8 cellular contexts compared by ENCODE assay signal in the genomic region with DNA sequence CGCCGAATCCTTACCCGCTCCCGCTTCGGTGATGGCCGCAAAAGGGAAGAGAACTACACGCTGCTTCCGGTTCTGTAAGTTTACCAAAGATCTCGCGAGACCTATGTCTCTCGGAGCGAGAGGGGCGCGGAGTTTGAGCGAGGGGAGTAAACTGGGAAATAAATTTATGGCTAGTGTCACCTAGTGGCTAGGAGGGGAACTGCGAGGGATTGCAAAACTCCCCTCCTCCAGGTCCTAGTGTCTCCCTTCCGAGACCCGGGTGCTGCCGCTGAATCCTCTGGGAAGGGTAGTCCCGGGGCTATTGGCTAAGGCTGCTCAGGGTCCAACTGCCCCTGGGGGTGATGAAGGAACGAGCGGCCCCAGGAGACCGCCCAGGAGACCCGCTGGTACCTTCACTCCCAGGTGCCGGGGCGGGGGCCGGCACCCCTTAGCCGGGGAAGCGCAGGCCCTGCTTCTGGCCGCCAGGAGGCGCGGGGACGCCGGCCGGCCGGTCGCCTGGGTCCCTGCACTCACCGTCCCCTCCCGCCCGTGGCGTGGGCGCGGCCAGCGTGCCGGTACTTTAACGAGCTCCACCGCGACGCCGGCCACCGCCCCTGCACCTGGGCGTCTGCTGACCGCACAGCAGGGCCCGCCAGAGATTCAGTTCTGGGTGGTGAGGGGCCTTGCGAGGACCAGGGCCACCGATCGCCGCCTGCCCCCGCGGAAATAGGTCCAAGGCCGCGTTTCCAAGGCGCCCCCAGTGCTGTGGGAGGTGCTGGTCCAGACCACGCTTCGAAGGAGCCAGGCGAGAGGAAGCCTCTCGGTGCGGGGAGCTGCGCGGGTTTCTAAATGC. TPM values are rescaled to one million over a fixed set of nuclear protein-coding genes. Genes with fewer than 3 reads are reported as not detected.
DNase-seq lines count a peak whose midpoint lies in the region; ATAC-seq and TF ChIP-seq lines count a peak whose summit lies in the region.

Gene RPL26 (minus strand): TSS at position 51 of the 832 bp plus-strand sequence. CDS start 883 bp downstream, outside the sequence.

- POLR2A ChIA-PET in BJ (lab: Charles Lee): no interaction called here

- DNase-seq in BJ (ENCODE audit: low read depth) (peak; percentile 91), GM19238 (ENCODE audit: insufficient read length, low spot score) (peak; percentile 93), NCI-H524 treated with DMSO at 0.1 percent for 48 hours (lab: John Stamatoyannopoulos, UW) (peak; percentile 58), coronary artery (ENCODE audit: low spot score) (peak; percentile 97), left kidney (ENCODE audit: low read depth, low spot score) (peak; percentile 100)
- peak; percentile 96 for DNase-seq in activated CD4-positive, alpha-beta T cell treated with anti-CD3 and anti-CD28 coated beads for 48 hours
- peak; percentile 93 for DNase-seq in stimulated activated CD4-positive, alpha-beta T cell treated with anti-CD3 and anti-CD28 coated beads, Interleukin-2, amount 100 ng/mL, for 4 hours (ENCODE audit: low read depth)

- no peaks in the 10 kb centered on the region for H3K27me3 ChIP-seq in BJ (ENCODE audit: control insufficient read depth, insufficient read depth, low read length)

- TF ChIP-seq CTCF in BJ (IDR thresholded peaks at IDR 0.05; ENCODE audit: insufficient read depth, low read depth, low read length): peak; percentile 90
- TF ChIP-seq CTCF in coronary artery (IDR thresholded peaks at IDR 0.05): peak; percentile 99

- H3K36me3 ChIP-seq in BJ (ENCODE audit: control insufficient read depth, insufficient read depth, low read length): peaks cover 9% of the 10 kb centered on the region

- peak within 1 kb of the TSS; percentile 69 to 98 for H3K27ac ChIP-seq in coronary artery

- H3K4me3 ChIP-seq in BJ (ENCODE audit: low read depth, low read length) (peak within 1 kb of the TSS; percentile 57), coronary artery (peak within 1 kb of the TSS; percentile 96)

- peak; percentile 83 for ATAC-seq in HG03457 (IDR thresholded peaks at IDR 0.05; ENCODE audit: unreplicated experiment)

- CTCF ChIA-PET in BJ (lab: Yijun Ruan, JAX): interaction anchor here (0.6 to 2.0 kb wide), 32 partner anchors 10 to 512 kb away, joined by 3 to 13 read pairs (median 3); partner anchors contain the start of genes CCDC42, HES7 and MYH10

RNA-seq across cellular contexts. Expression of gene RPL26, which starts in this region (rescaled TPM):
- polyA plus RNA-seq in BJ (2011; rRNA removed): 2,021 and 3,734 TPM in 2 replicates
- polyA minus RNA-seq in BJ (2011; rRNA and poly(A)+ RNA removed): 269 and 348 TPM in 2 replicates

Comparison
In these comparisons a context has a peak if more than half of its experiments do, and no peak if none do; other contexts are left out.
1. Peak in every context shown above with its lines: DNase-seq, ATAC-seq, H3K4me3 ChIP-seq and H3K27ac ChIP-seq.